Comparison of ENCODE assay signal across 37 cellular contexts in the genomic region with DNA sequence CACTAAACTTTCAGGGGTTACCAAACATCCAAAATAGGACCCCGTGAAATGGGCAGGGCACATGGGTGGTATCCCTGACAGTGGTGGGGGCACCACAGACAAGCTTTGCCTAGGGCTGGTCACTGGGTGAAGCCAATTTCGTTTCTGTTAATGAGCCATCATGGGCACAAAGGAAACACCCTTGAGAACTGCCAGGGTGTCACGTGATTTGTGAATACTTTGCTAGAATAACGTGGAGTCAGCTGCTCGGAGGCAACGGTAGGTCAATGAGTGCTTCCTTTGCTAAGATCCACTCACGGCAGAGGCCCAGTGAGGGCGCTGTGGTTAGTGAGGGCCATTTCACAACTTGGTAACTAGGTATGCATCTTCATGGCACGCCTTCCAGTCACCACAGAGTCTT.
"Had no signal": no experiment of that assay in that cellular context is flagged by ENCODE, and none has a peak within 500 bp of the region (broad histone marks: within the 10 kb centered on the region; RNA-seq: fewer than 3 reads in every experiment).

No MANE protein-coding gene starts in this region.

- H3K36me3 ChIP-seq: adrenal gland, brain microvascular endothelial cell, breast epithelium had no signal

- H3K9me3 ChIP-seq: adrenal gland, body of pancreas had no signal

- DNase-seq: activated B cell treated with CpG ODN at 0.5 μM for 24 hours; activated CD4-positive, alpha-beta memory T cell treated with anti-CD3 and anti-CD28 coated beads for 36 hours; activated CD4-positive, alpha-beta T cell treated with anti-CD3 and anti-CD28 coated beads for 4 hours; activated CD4-positive, alpha-beta T cell treated with anti-CD3 and anti-CD28 coated beads, Interleukin-2, amount 10 ng/mL, durations not matched to agents 24 days and 14 days; activated CD4-positive, alpha-beta T cell treated with anti-CD3 and anti-CD28 coated beads, Interleukin-2, amount 50 U/mL, for 1 hour; activated CD4-positive, alpha-beta T cell treated with anti-CD3 and anti-CD28 coated beads, Interleukin-2, amount 50 U/mL, for 4 hours; activated CD4-positive, CD25-positive, alpha-beta regulatory T cell treated with anti-CD3 and anti-CD28 coated beads, Interleukin-2, amount 50 U/mL, for 72 hours; activated CD8-positive, alpha-beta memory T cell treated with anti-CD3 and anti-CD28 coated beads, Interleukin-2, amount 50 U/mL, for 4 hours; activated CD8-positive, alpha-beta T cell treated with anti-CD3 and anti-CD28 coated beads for 36 hours; activated effector memory CD4-positive, alpha-beta T cell treated with anti-CD3 and anti-CD28 coated beads, Interleukin-2, amount 50 U/mL, for 16 hours; activated gamma-delta T cell treated with Interleukin-2 at 50 U/mL for 16 hours; activated naive CD4-positive, alpha-beta T cell; activated naive CD4-positive, alpha-beta T cell treated with anti-CD3 and anti-CD28 coated beads for 36 hours; activated naive CD4-positive, alpha-beta T cell treated with anti-CD3 and anti-CD28 coated beads, Interleukin-2, amount 50 U/mL, for 16 hours; activated naive CD8-positive, alpha-beta T cell treated with anti-CD3 and anti-CD28 coated beads for 36 hours; activated T-cell treated with anti-CD3 and anti-CD28 coated beads for 4 hours; activated T-cell treated with anti-CD3 and anti-CD28 coated beads, Interleukin-2, amount 50 U/mL, for 1 hour; activated T-cell treated with anti-CD3 and anti-CD28 coated beads, Interleukin-2, amount 50 U/mL, for 4 hours; activated T-cell treated with anti-CD3 and anti-CD28 coated beads, Interleukin-2, amount 50 U/mL, for 72 hours; adrenal gland; amniotic stem cell; aorta; body of pancreas; brain microvascular endothelial cell; central memory CD4-positive, alpha-beta T cell; T-helper 1 cell; T-helper 2 cell; T-helper 9 cell had no signal

- H3K27me3 ChIP-seq: adrenal gland, body of pancreas, brain microvascular endothelial cell, breast epithelium had no signal

- H3K27me3 Mint-ChIP-seq: activated CD4-positive, alpha-beta memory T cell treated with anti-CD3 and anti-CD28 coated beads for 36 hours; activated CD4-positive, alpha-beta T cell treated with anti-CD3 and anti-CD28 coated beads, Interleukin-2, amount 10 ng/mL, durations not matched to agents 24 days and 14 days; activated CD8-positive, alpha-beta T cell treated with anti-CD3 and anti-CD28 coated beads for 36 hours; activated naive CD8-positive, alpha-beta T cell treated with anti-CD3 and anti-CD28 coated beads for 36 hours; activated T-helper 17 cell treated with anti-CD3 and anti-CD28 coated beads, Interleukin-2, amount 50 U/mL, for 72 hours had no signal

- FAIRE-seq: astrocyte, TTC549 had no signal

- H3K27ac ChIP-seq: adrenal gland, body of pancreas, brain microvascular endothelial cell, breast epithelium, VCaP had no signal

- ATAC-seq: activated CD8-positive, alpha-beta T cell treated with anti-CD3 and anti-CD28 coated beads for 36 hours; activated naive CD4-positive, alpha-beta T cell treated with anti-CD3 and anti-CD28 coated beads, Interleukin-2, amount 50 U/mL, for 72 hours; activated T-cell treated with anti-CD3 and anti-CD28 coated beads, Interleukin-2, amount 50 U/mL, for 4 hours; activated T-cell treated with anti-CD3 and anti-CD28 coated beads, Interleukin-2, amount 50 U/mL, for 72 hours; activated T-helper 17 cell treated with anti-CD3 and anti-CD28 coated beads, Interleukin-2, amount 50 U/mL, for 72 hours; body of pancreas had no signal

- H3K4me3 ChIP-seq: adrenal gland, body of pancreas, breast epithelium had no signal

- H3K4me1 ChIP-seq: adrenal gland, body of pancreas, breast epithelium had no signal

- H3K4me1 Mint-ChIP-seq: activated naive CD8-positive, alpha-beta T cell treated with anti-CD3 and anti-CD28 coated beads for 36 hours; activated T-helper 17 cell treated with anti-CD3 and anti-CD28 coated beads, Interleukin-2, amount 50 U/mL, for 72 hours had no signal

- H3K4me3 Mint-ChIP-seq: activated B cell treated with CpG ODN at 0.5 μM for 24 hours; activated CD4-positive, alpha-beta memory T cell treated with anti-CD3 and anti-CD28 coated beads for 36 hours; activated CD4-positive, alpha-beta T cell treated with anti-CD3 and anti-CD28 coated beads, Interleukin-2, amount 10 ng/mL, durations not matched to agents 24 days and 14 days; activated CD8-positive, alpha-beta T cell treated with anti-CD3 and anti-CD28 coated beads for 36 hours; activated naive CD4-positive, alpha-beta T cell treated with anti-CD3 and anti-CD28 coated beads for 36 hours; activated naive CD8-positive, alpha-beta T cell treated with anti-CD3 and anti-CD28 coated beads for 36 hours; activated T-cell treated with anti-CD3 and anti-CD28 coated beads, Interleukin-2, amount 50 U/mL, for 4 hours; activated T-cell treated with anti-CD3 and anti-CD28 coated beads, Interleukin-2, amount 50 U/mL, for 72 hours; activated T-helper 1 cell treated with anti-CD3 and anti-CD28 coated beads, Interleukin-12 subunit alpha, Interleukin-12 subunit beta, Interleukin-2, Interleukin-4 antibody, amounts not matched to agents 30 ng/mL and 10 ng/mL and 1 ng/mL, durations not matched to agents 14 hours and 24 hours and 36 hours; activated T-helper 17 cell treated with anti-CD3 and anti-CD28 coated beads, Interleukin-2, amount 50 U/mL, for 72 hours; T-helper 1 cell treated with Interleukin-12 subunit alpha and Interleukin-12 subunit beta and Interleukin-4 antibody, amounts not matched to agents 30 μg/mL and 1 μg/mL, for 36 hours; T-helper 2 cell treated with Interferon-gamma antibody and Interleukin-4, amounts not matched to agents 5 μg/mL and 100 μg/mL, for 36 hours had no signal

- H3K27ac Mint-ChIP-seq: activated B cell treated with CpG ODN at 0.5 μM for 24 hours; activated CD4-positive, alpha-beta memory T cell treated with anti-CD3 and anti-CD28 coated beads for 36 hours; activated CD4-positive, alpha-beta T cell treated with anti-CD3 and anti-CD28 coated beads, Interleukin-2, amount 10 ng/mL, durations not matched to agents 24 days and 14 days; activated CD8-positive, alpha-beta T cell treated with anti-CD3 and anti-CD28 coated beads for 36 hours; activated naive CD4-positive, alpha-beta T cell treated with anti-CD3 and anti-CD28 coated beads for 36 hours; activated naive CD4-positive, alpha-beta T cell treated with anti-CD3 and anti-CD28 coated beads, Interleukin-2, amount 50 U/mL, for 72 hours; activated naive CD8-positive, alpha-beta T cell treated with anti-CD3 and anti-CD28 coated beads for 36 hours; activated T-cell treated with anti-CD3 and anti-CD28 coated beads, Interleukin-2, amount 50 U/mL, for 72 hours; activated T-helper 1 cell treated with anti-CD3 and anti-CD28 coated beads, Interleukin-12 subunit alpha, Interleukin-12 subunit beta, Interleukin-2, Interleukin-4 antibody, amounts not matched to agents 30 ng/mL and 10 ng/mL and 1 ng/mL, durations not matched to agents 14 hours and 24 hours and 36 hours; activated T-helper 17 cell treated with anti-CD3 and anti-CD28 coated beads, Interleukin-2, amount 50 U/mL, for 72 hours; T-helper 1 cell treated with Interleukin-12 subunit alpha and Interleukin-12 subunit beta and Interleukin-4 antibody, amounts not matched to agents 30 μg/mL and 1 μg/mL, for 36 hours; T-helper 2 cell treated with Interferon-gamma antibody and Interleukin-4, amounts not matched to agents 5 μg/mL and 100 μg/mL, for 36 hours had no signal
